In the genomic region with DNA sequence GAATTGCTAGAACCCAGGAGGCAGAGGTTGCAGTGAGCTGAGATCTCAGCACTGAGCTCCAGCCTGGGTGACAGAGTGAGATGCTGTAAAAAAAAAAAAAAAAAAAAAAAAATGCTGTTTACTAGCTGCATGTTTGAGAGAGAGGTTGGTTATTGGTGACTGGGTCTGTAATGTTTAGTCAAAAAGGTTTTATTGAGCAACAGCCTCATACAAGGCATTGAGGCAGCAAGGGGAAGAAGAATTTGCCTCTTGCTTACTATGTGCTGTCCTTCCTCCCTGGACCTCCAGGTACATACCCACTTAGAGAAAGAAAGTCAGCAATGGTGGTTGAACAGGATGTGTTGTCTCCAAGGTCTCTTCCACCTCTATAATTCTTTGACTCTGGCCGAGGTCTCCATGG, we compare ENCODE assay signal across 35 cellular contexts.
"Had no signal": no experiment of that assay in that cellular context is flagged by ENCODE, and none has a peak within 500 bp of the region (broad histone marks: within the 10 kb centered on the region; RNA-seq: fewer than 3 reads in every experiment).

No MANE protein-coding gene starts in this region.

- H3K4me3 ChIP-seq: heart left ventricle, left lung, lower lobe of right lung, mucosa of descending colon, right lobe of liver, thyroid gland, upper lobe of left lung, vagina had no signal

- ATAC-seq: esophagus mucosa; foreskin keratinocyte; heart left ventricle; left lung; lower lobe of right lung; mucosa of descending colon; natural killer cell treated with Interleukin-12 subunit alpha and Interleukin-12 subunit beta and Interleukin-15 and Interleukin-18, amount 100 ng/mL, for 72 hours had no signal

- H3K27me3 Mint-ChIP-seq: activated CD4-positive, alpha-beta memory T cell treated with anti-CD3 and anti-CD28 coated beads for 36 hours; activated CD4-positive, alpha-beta T cell treated with anti-CD3 and anti-CD28 coated beads, Interleukin-2, amount 10 ng/mL, durations not matched to agents 24 days and 14 days; progenitor cell of endocrine pancreas; stimulated activated naive CD8-positive, alpha-beta T cell treated with anti-CD3 and anti-CD28 coated beads, Interleukin-15, Interleukin-2, amounts not matched to agents 100 ng/mL and 50 ng/mL, for 24 hours had no signal

- H3K27ac Mint-ChIP-seq: activated CD4-positive, alpha-beta memory T cell treated with anti-CD3 and anti-CD28 coated beads for 36 hours; activated CD4-positive, alpha-beta T cell treated with anti-CD3 and anti-CD28 coated beads, Interleukin-2, amount 10 ng/mL, durations not matched to agents 24 days and 14 days; activated naive CD4-positive, alpha-beta T cell treated with anti-CD3 and anti-CD28 coated beads, Interleukin-2, amount 10 ng/mL, durations not matched to agents 7 days and 5 days; activated naive CD8-positive, alpha-beta T cell treated with anti-CD3 and anti-CD28 coated beads, Interleukin-2, amount 10 ng/mL, durations not matched to agents 7 days and 5 days; activated T-helper 1 cell treated with anti-CD3 and anti-CD28 coated beads, Interleukin-12 subunit alpha, Interleukin-12 subunit beta, Interleukin-2, Interleukin-4 antibody, amounts not matched to agents 30 ng/mL and 10 ng/mL and 1 ng/mL, durations not matched to agents 14 hours and 24 hours and 36 hours; immature natural killer cell; natural killer cell treated with Interleukin-12 subunit alpha and Interleukin-12 subunit beta and Interleukin-15 and Interleukin-18, amount 100 ng/mL, for 72 hours; progenitor cell of endocrine pancreas; T-helper 2 cell treated with Interferon-gamma antibody and Interleukin-4, amounts not matched to agents 5 μg/mL and 100 μg/mL, for 36 hours had no signal

- H3K9me3 ChIP-seq: heart left ventricle, left lung, lower lobe of right lung, mucosa of descending colon, neutrophil, right lobe of liver, thyroid gland, upper lobe of left lung, vagina had no signal

- H3K4me1 ChIP-seq: foreskin keratinocyte, left lung, thyroid gland had no signal

- H3K36me3 ChIP-seq: heart left ventricle, left lung, lower lobe of right lung, neutrophil, right lobe of liver, thyroid gland, upper lobe of left lung, vagina had no signal

- FAIRE-seq: astrocyte had no signal

- DNase-seq: activated CD4-positive, alpha-beta T cell treated with anti-CD3 and anti-CD28 coated beads, Interleukin-2, amount 10 ng/mL, durations not matched to agents 24 days and 14 days; activated CD4-positive, CD25-positive, alpha-beta regulatory T cell treated with anti-CD3 and anti-CD28 coated beads, Interleukin-2, amount 50 U/mL, for 72 hours; activated CD8-positive, alpha-beta memory T cell treated with anti-CD3 and anti-CD28 coated beads, Interleukin-2, amount 50 U/mL, for 4 hours; activated gamma-delta T cell; activated naive CD4-positive, alpha-beta T cell treated with anti-CD3 and anti-CD28 coated beads, Interleukin-2, amount 10 ng/mL, durations not matched to agents 7 days and 5 days; activated naive CD8-positive, alpha-beta T cell treated with anti-CD3 and anti-CD28 coated beads, Interleukin-2, amount 10 ng/mL, durations not matched to agents 7 days and 5 days; activated T-cell treated with anti-CD3 and anti-CD28 coated beads, Interleukin-2, amount 50 U/mL, for 1 hour; caudate nucleus; foreskin keratinocyte; heart left ventricle; hypothalamus; immature natural killer cell; kidney glomerular epithelial cell; left lung; lower lobe of right lung; mesendoderm; mucosa of descending colon; right lobe of liver; stimulated activated CD4-positive, alpha-beta T cell treated with anti-CD3 and anti-CD28 coated beads, Interleukin-12 subunit alpha, Interleukin-12 subunit beta, amount 100 ng/mL, for 4 hours; stimulated activated CD4-positive, alpha-beta T cell treated with anti-CD3 and anti-CD28 coated beads, Interleukin-4, amount 100 ng/mL, for 1 hour; substantia nigra; T-helper 1 cell; thyroid gland; upper lobe of left lung had no signal

- H3K4me1 Mint-ChIP-seq: activated naive CD4-positive, alpha-beta T cell treated with anti-CD3 and anti-CD28 coated beads, Interleukin-2, amount 10 ng/mL, durations not matched to agents 7 days and 5 days; activated naive CD8-positive, alpha-beta T cell treated with anti-CD3 and anti-CD28 coated beads, Interleukin-2, amount 10 ng/mL, durations not matched to agents 7 days and 5 days; immature natural killer cell had no signal

- H3K27me3 ChIP-seq: foreskin keratinocyte, heart left ventricle, left lung, right lobe of liver, thyroid gland, upper lobe of left lung, vagina had no signal

- H3K36me3 Mint-ChIP-seq: activated CD4-positive, alpha-beta memory T cell treated with anti-CD3 and anti-CD28 coated beads for 36 hours; activated naive CD4-positive, alpha-beta T cell treated with anti-CD3 and anti-CD28 coated beads, Interleukin-2, amount 10 ng/mL, durations not matched to agents 7 days and 5 days; activated naive CD8-positive, alpha-beta T cell treated with anti-CD3 and anti-CD28 coated beads, Interleukin-2, amount 10 ng/mL, durations not matched to agents 7 days and 5 days; immature natural killer cell; natural killer cell treated with Interleukin-12 subunit alpha and Interleukin-12 subunit beta and Interleukin-15 and Interleukin-18, amount 100 ng/mL, for 72 hours had no signal

- H3K4me3 Mint-ChIP-seq: activated CD4-positive, alpha-beta memory T cell treated with anti-CD3 and anti-CD28 coated beads for 36 hours; activated CD4-positive, alpha-beta T cell treated with anti-CD3 and anti-CD28 coated beads, Interleukin-2, amount 10 ng/mL, durations not matched to agents 24 days and 14 days; activated naive CD4-positive, alpha-beta T cell treated with anti-CD3 and anti-CD28 coated beads, Interleukin-2, amount 10 ng/mL, durations not matched to agents 7 days and 5 days; activated naive CD8-positive, alpha-beta T cell treated with anti-CD3 and anti-CD28 coated beads, Interleukin-2, amount 10 ng/mL, durations not matched to agents 7 days and 5 days; activated T-helper 1 cell treated with anti-CD3 and anti-CD28 coated beads, Interleukin-12 subunit alpha, Interleukin-12 subunit beta, Interleukin-2, Interleukin-4 antibody, amounts not matched to agents 30 ng/mL and 10 ng/mL and 1 ng/mL, durations not matched to agents 14 hours and 24 hours and 36 hours; immature natural killer cell; natural killer cell treated with Interleukin-12 subunit alpha and Interleukin-12 subunit beta and Interleukin-15 and Interleukin-18, amount 100 ng/mL, for 72 hours; stimulated activated naive CD8-positive, alpha-beta T cell treated with anti-CD3 and anti-CD28 coated beads, Interleukin-15, Interleukin-2, amounts not matched to agents 100 ng/mL and 50 ng/mL, for 24 hours; T-helper 2 cell treated with Interferon-gamma antibody and Interleukin-4, amounts not matched to agents 5 μg/mL and 100 μg/mL, for 36 hours had no signal

- H3K9me3 Mint-ChIP-seq: activated CD4-positive, alpha-beta memory T cell treated with anti-CD3 and anti-CD28 coated beads for 36 hours; activated CD4-positive, alpha-beta T cell treated with anti-CD3 and anti-CD28 coated beads, Interleukin-2, amount 10 ng/mL, durations not matched to agents 24 days and 14 days; activated naive CD4-positive, alpha-beta T cell treated with anti-CD3 and anti-CD28 coated beads, Interleukin-2, amount 10 ng/mL, durations not matched to agents 7 days and 5 days; activated naive CD8-positive, alpha-beta T cell treated with anti-CD3 and anti-CD28 coated beads, Interleukin-2, amount 10 ng/mL, durations not matched to agents 7 days and 5 days; activated T-helper 1 cell treated with anti-CD3 and anti-CD28 coated beads, Interleukin-12 subunit alpha, Interleukin-12 subunit beta, Interleukin-2, Interleukin-4 antibody, amounts not matched to agents 30 ng/mL and 10 ng/mL and 1 ng/mL, durations not matched to agents 14 hours and 24 hours and 36 hours; immature natural killer cell; natural killer cell treated with Interleukin-12 subunit alpha and Interleukin-12 subunit beta and Interleukin-15 and Interleukin-18, amount 100 ng/mL, for 72 hours; stimulated activated naive CD8-positive, alpha-beta T cell treated with anti-CD3 and anti-CD28 coated beads, Interleukin-15, Interleukin-2, amounts not matched to agents 100 ng/mL and 50 ng/mL, for 24 hours; T-helper 2 cell treated with Interferon-gamma antibody and Interleukin-4, amounts not matched to agents 5 μg/mL and 100 μg/mL, for 36 hours had no signal

- H3K27ac ChIP-seq: foreskin keratinocyte, heart left ventricle, left lung, lower lobe of right lung, neutrophil, thyroid gland, upper lobe of left lung, vagina, VCaP had no signal
